In genomic region chr20:36571564-36572504, GRCh38 we compare ENCODE assay signal across 8 cellular contexts. TPM values are rescaled to one million over a fixed set of nuclear protein-coding genes. Genes with fewer than 3 reads are reported as not detected.
DNase-seq lines count a peak whose midpoint lies in the region; ATAC-seq and TF ChIP-seq lines count a peak whose summit lies in the region.

No MANE protein-coding gene starts in this region.

- peak overlapping the region; percentile 76 to 83 for H3K4me3 Mint-ChIP-seq in effector memory CD8-positive, alpha-beta T cell
- H3K4me3 Mint-ChIP-seq in osteocyte (ENCODE audit: unreplicated experiment): peak overlapping the region; percentile 73

- H4K20me1 ChIP-seq in DND-41 (ENCODE audit: insufficient read depth, low read length): peaks cover 19% of the 10 kb centered on the region

- peaks cover 19% of the 10 kb centered on the region for H3K36me3 Mint-ChIP-seq in effector memory CD8-positive, alpha-beta T cell (ENCODE audit: insufficient read depth)
- H3K36me3 Mint-ChIP-seq in osteocyte (ENCODE audit: unreplicated experiment): no peaks in the 10 kb centered on the region

- 0 out of 4 replicates have a peak overlapping the region, but pooled peaks of 1 of the 2 experiments have one; percentile 58 for H3K4me3 ChIP-seq in DND-41 (ENCODE audit: low read depth in 1 of 2, low read length in 2 of 2)

- H3K4me1 Mint-ChIP-seq in effector memory CD8-positive, alpha-beta T cell (ENCODE audit: low read depth in 2 of 2): peaks cover 29% of the 10 kb centered on the region in 2 donors
- peaks cover 43% of the 10 kb centered on the region for H3K4me1 Mint-ChIP-seq in osteocyte (ENCODE audit: unreplicated experiment)

- H3K27me3 ChIP-seq in DND-41 (ENCODE audit: insufficient read depth, low read length, poor library complexity): no peaks in the 10 kb centered on the region

- no peaks in the 10 kb centered on the region for H3K9me3 ChIP-seq in DND-41 (ENCODE audit: insufficient read depth, low read length, severe bottlenecking)

- peak overlapping the region; percentile 95 to 97 for H3K27ac Mint-ChIP-seq in effector memory CD8-positive, alpha-beta T cell
- H3K27ac Mint-ChIP-seq in osteocyte (ENCODE audit: unreplicated experiment): peak overlapping the region; percentile 91

- peak overlapping the region; percentile 56 for H3K9ac ChIP-seq in DND-41 (ENCODE audit: low read depth, low read length)

- peak overlapping the region; percentile 89 for H2AFZ ChIP-seq in DND-41 (ENCODE audit: low read depth, low read length)

- ATAC-seq in DND-41 (ENCODE audit: insufficient read depth, low read depth): no peak
- ATAC-seq in effector memory CD8-positive, alpha-beta T cell (replicated peaks): no peak
- no peak for ATAC-seq in HG02840 (IDR thresholded peaks at IDR 0.05; ENCODE audit: low FRiP score, unreplicated experiment)

- H3K4me2 ChIP-seq in DND-41 (ENCODE audit: insufficient read depth, low read length): peak overlapping the region; percentile 95

- TF ChIP-seq CTCF in DND-41 (IDR thresholded peaks at IDR 0.05; ENCODE audit: borderline replicate concordance, extremely low read depth, low read length, poor library complexity, severe bottlenecking) (no peak), osteocyte (IDR thresholded peaks at IDR 0.05) (no peak)

- no peaks in the 10 kb centered on the region for H3K9me3 Mint-ChIP-seq in effector memory CD8-positive, alpha-beta T cell
- H3K9me3 Mint-ChIP-seq in osteocyte (ENCODE audit: unreplicated experiment): no peaks in the 10 kb centered on the region

- peaks cover 14% of the 10 kb centered on the region for H3K36me3 ChIP-seq in DND-41 (ENCODE audit: insufficient read depth, low read length)

- peaks cover 37% of the 10 kb centered on the region for H3K4me1 ChIP-seq in DND-41 (ENCODE audit: insufficient read depth, low read length)

- H3K79me2 ChIP-seq in DND-41 (ENCODE audit: insufficient read depth, low read length): peaks cover 34% of the 10 kb centered on the region

- DNase-seq in DND-41: no peak
- DNase-seq in NCI-H146 treated with DMSO at 0.1 percent for 48 hours (lab: John Stamatoyannopoulos, UW; ENCODE audit: unreplicated experiment): peak; percentile 18
- no peak for DNase-seq in effector memory CD8-positive, alpha-beta T cell
- DNase-seq in osteocyte (ENCODE audit: extremely low spot score, unreplicated experiment): no peak
- no peak for DNase-seq in NCI-H1092 (lab: John Stamatoyannopoulos, UW)
- no peak for DNase-seq in DMS 273 (lab: John Stamatoyannopoulos, UW; ENCODE audit: unreplicated experiment)
- DNase-seq in NCI-H1092 treated with DMSO at 0.1 percent for 48 hours (lab: John Stamatoyannopoulos, UW): no peak

- no peaks in the 10 kb centered on the region for H3K27me3 Mint-ChIP-seq in effector memory CD8-positive, alpha-beta T cell
- H3K27me3 Mint-ChIP-seq in osteocyte (ENCODE audit: unreplicated experiment): no peaks in the 10 kb centered on the region

- H3K27ac ChIP-seq in DND-41 (ENCODE audit: low read length): peak overlapping the region; percentile 78; the same call in 1 of the 2 replicates

RNA-seq across cellular contexts. Expression of gene TGIF2, which starts 1.6 kb away (rescaled TPM):
- total RNA-seq in osteocyte: 29.2 and 35.0 TPM in 2 replicates

RNA-seq across cellular contexts. Expression of gene MYL9, which starts 30.5 kb away (rescaled TPM):
- 197 and 200 TPM in 2 replicates for total RNA-seq in osteocyte

RNA-seq across cellular contexts. Expression of gene RAB5IF, which starts 33.7 kb away (rescaled TPM):
- total RNA-seq in osteocyte: 65.2 and 69.4 TPM in 2 replicates
